Comparison of ENCODE assay signal across 8 cellular contexts in the genomic region with DNA sequence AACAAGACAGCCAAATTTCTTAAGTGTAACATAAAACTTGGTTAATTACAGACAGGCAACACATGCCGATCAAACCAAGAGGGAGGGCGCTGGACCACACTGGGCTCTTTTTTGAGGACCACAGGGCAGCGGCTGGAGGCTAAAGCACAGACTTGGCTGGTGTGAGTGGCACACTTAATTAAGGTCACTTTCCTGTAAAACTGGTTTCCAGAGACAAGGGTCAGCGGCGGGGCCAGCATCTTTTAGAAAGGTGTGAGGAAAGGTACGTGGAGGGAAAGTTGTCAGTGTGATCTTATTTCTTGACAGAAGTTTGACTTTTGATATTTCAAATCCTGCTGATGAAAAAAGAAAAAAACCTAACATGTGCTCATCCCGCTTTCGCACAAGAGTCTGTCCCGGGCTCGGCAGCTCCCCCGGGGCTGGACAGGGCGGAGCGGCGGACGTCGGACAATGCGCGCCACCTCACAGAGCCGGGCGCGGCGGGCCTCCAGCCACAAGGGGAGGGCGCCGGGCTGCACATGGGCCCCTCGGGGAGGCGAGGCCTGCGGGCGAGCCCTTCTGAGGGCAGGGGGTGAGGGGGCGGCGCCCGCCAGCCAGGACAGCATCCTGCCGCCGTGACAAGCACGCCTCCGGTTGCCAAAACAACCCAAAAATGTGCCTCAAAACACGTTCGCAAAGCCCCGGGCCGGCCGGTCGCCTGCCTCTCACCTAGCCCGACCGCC. TPM values are rescaled to one million over a fixed set of nuclear protein-coding genes. Genes with fewer than 3 reads are reported as not detected.
DNase-seq lines count a peak whose midpoint lies in the region; ATAC-seq, FAIRE-seq and TF ChIP-seq lines count a peak whose summit lies in the region.

No MANE protein-coding gene starts in this region.

- H3K27ac ChIP-seq in cardiac muscle cell (no peak overlapping the region), pancreas (peak overlapping the region; percentile 76 to 87 (median 84))

- peaks cover 29% of the 10 kb centered on the region for H3K4me1 Mint-ChIP-seq in CD14-positive monocyte

- WGBS in pancreas, 2 donors = 8 to 9% methylated on average over 37 to 43 of the region's 43 CpGs

- TF ChIP-seq CTCF in CD14-positive monocyte (IDR thresholded peaks at IDR 0.05) (no peak), cardiac muscle cell (IDR thresholded peaks at IDR 0.05; ENCODE audit: low read depth, low read length) (no peak), pancreas (IDR thresholded peaks at IDR 0.05) (no peak)

- H3K36me3 ChIP-seq in cardiac muscle cell (no peaks in the 10 kb centered on the region), pancreas (no peaks in the 10 kb centered on the region)

- intact Hi-C loops in CD14-positive monocyte (cut with micrococcal nuclease) (no loop called here), pancreas (cut with DNase I) (no loop called here)

- FAIRE-seq in pancreas (lab: Jason Lieb, UNC) = no peak

- peak overlapping the region; percentile 97 to 99 for H3K4me3 Mint-ChIP-seq in CD14-positive monocyte

- peaks cover 0 to 11% of the 10 kb centered on the region in 2 donors for H3K36me3 Mint-ChIP-seq in CD14-positive monocyte
- peaks cover 18 to 29% of the 10 kb centered on the region in 2 donors for H3K36me3 Mint-ChIP-seq in activated naive CD4-positive, alpha-beta T cell treated with anti-CD3 and anti-CD28 coated beads, Interleukin-2, amount 50 U/mL, for 72 hours

- ATAC-seq in GM19372 (IDR thresholded peaks at IDR 0.05; ENCODE audit: low read depth, unreplicated experiment) (peak; percentile 39), HG03442 (IDR thresholded peaks at IDR 0.05; ENCODE audit: unreplicated experiment) (peak; percentile 38), pancreas (peak; percentile 39 to 59 (median 57))
- peak; percentile 28 to 66 for ATAC-seq in activated naive CD4-positive, alpha-beta T cell treated with anti-CD3 and anti-CD28 coated beads, Interleukin-2, amount 50 U/mL, for 72 hours

- peaks cover 0 to 16% (median 4%) of the 10 kb centered on the region in 7 donors for H3K9me3 Mint-ChIP-seq in CD14-positive monocyte
- peaks cover 5 to 6% of the 10 kb centered on the region in 2 donors for H3K9me3 Mint-ChIP-seq in activated naive CD4-positive, alpha-beta T cell treated with anti-CD3 and anti-CD28 coated beads, Interleukin-2, amount 50 U/mL, for 72 hours

- peak overlapping the region in 1 of 7 donors; percentile 80 for H3K27ac Mint-ChIP-seq in CD14-positive monocyte
- no peak overlapping the region for H3K27ac Mint-ChIP-seq in activated naive CD4-positive, alpha-beta T cell treated with anti-CD3 and anti-CD28 coated beads, Interleukin-2, amount 50 U/mL, for 72 hours

- peaks cover 43 to 61% (median 44%) of the 10 kb centered on the region in 3 donors for H3K27me3 Mint-ChIP-seq in CD14-positive monocyte (ENCODE audit: low read depth in 3 of 3)

- DNase-seq in CD14-positive monocyte (ENCODE audit: low spot score) = no peak
- DNase-seq in activated naive CD4-positive, alpha-beta T cell treated with anti-CD3 and anti-CD28 coated beads, Interleukin-2, amount 50 U/mL, for 72 hours (ENCODE audit: low spot score in 2 of 2) = peak in 1 of 2 donors; percentile 36
- peak; percentile 5 to 70 for DNase-seq in cardiac muscle cell (ENCODE audit: low read depth in 1 of 2, low spot score in 1 of 2)
- peak in 4 of 6 donors; percentile 5 to 76 (median 20) for DNase-seq in pancreas
- no peak for DNase-seq in NOMO-1 (lab: John Stamatoyannopoulos, UW; ENCODE audit: unreplicated experiment in 2 of 2)
- DNase-seq in stimulated activated CD4-positive, alpha-beta T cell treated with anti-CD3 and anti-CD28 coated beads, Interleukin-4, amount 100 ng/mL, for 4 hours = no peak

- no peaks in the 10 kb centered on the region for H3K9me3 ChIP-seq in cardiac muscle cell (ENCODE audit: low read depth)
- no peaks in the 10 kb centered on the region for H3K9me3 ChIP-seq in pancreas

- H3K4me1 ChIP-seq in cardiac muscle cell (ENCODE audit: low read depth) (peaks cover 13% of the 10 kb centered on the region), pancreas (no peaks in the 10 kb centered on the region)

- H3K4me3 ChIP-seq in cardiac muscle cell (peak overlapping the region; percentile 55), pancreas (peak overlapping the region; percentile 49 to 69 (median 64))

- H3K27me3 ChIP-seq in cardiac muscle cell (peaks cover 27% of the 10 kb centered on the region), pancreas (no peaks in the 10 kb centered on the region)

RNA-seq across cellular contexts. Expression of a gene that starts 0.7 kb away (rescaled TPM):
- polyA plus RNA-seq in CD14-positive monocyte = under 1 TPM in 1 of 2 donors, not detected in 1; 0.04 TPM
- 1 to 10 TPM; 1.2 to 3.2 TPM for total RNA-seq in activated naive CD4-positive, alpha-beta T cell treated with anti-CD3 and anti-CD28 coated beads, Interleukin-2, amount 50 U/mL, for 72 hours
- 2.2 and 2.4 TPM in 2 replicates for total RNA-seq in cardiac muscle cell
- polyA plus RNA-seq in cardiac muscle cell = 2.6 and 4.3 TPM in 2 replicates
- total RNA-seq in pancreas = 1 to 10 TPM; 4.1 to 7.1 (median 6.3) TPM
- polyA plus RNA-seq in pancreas = 1 to 10 TPM; 1.2 to 2.0 TPM

RNA-seq across cellular contexts. Expression of a gene that starts 51.3 kb away (rescaled TPM):
- polyA plus RNA-seq in CD14-positive monocyte (not detected), cardiac muscle cell (0.21 and 0.23 TPM in 2 replicates), pancreas (under 1 TPM in 1 of 2 donors, not detected in 1; 0.07 TPM)
- not detected for total RNA-seq in activated naive CD4-positive, alpha-beta T cell treated with anti-CD3 and anti-CD28 coated beads, Interleukin-2, amount 50 U/mL, for 72 hours
- total RNA-seq in cardiac muscle cell (not detected in 2 replicates), pancreas (not detected)

Comparison
In these comparisons a context has a peak if more than half of its experiments do, and no peak if none do; other contexts are left out.
1. DNase-seq: peak in cardiac muscle cell (2 of 2) and pancreas (4 of 6); none in CD14-positive monocyte (single experiment), NOMO-1 (0 of 2) and stimulated activated CD4-positive, alpha-beta T cell treated with anti-CD3 and anti-CD28 coated beads, Interleukin-4, amount 100 ng/mL, for 4 hours (0 of 2).
2. Peak in every context shown above with its lines, with median percentiles within 50 percentile points of each other: ATAC-seq.